Comparison of ENCODE assay signal across 8 cellular contexts in genomic region chr6:31546962-31547726, GRCh38.
DNase-seq lines count a peak whose midpoint lies in the region; ATAC-seq and TF ChIP-seq lines count a peak whose summit lies in the region.

TSS of gene NFKBIL1 (plus strand) at chr6:31547608. CDS start at chr6:31547695, 87 bp downstream.

- peak; percentile 38 for ATAC-seq in HG03469 (IDR thresholded peaks at IDR 0.05; ENCODE audit: unreplicated experiment)

- TF ChIP-seq POLR2A in GM19099 (IDR thresholded peaks at IDR 0.05; ENCODE audit: extremely low read depth, insufficient read length, low read depth): peak; percentile 50

- DNase-seq in AG08396 (ENCODE audit: low spot score): peak; percentile 93
- DNase-seq in NCI-H69 (lab: John Stamatoyannopoulos, UW): peak; percentile 99
- peak; percentile 82 for DNase-seq in activated CD4-positive, alpha-beta T cell treated with anti-CD3 and anti-CD28 coated beads, Interleukin-2, amount 50 U/mL, for 1 hour
- peak; percentile 96 for DNase-seq in dedifferentiated amniotic fluid mesenchymal stem cell (ENCODE audit: extremely low spot score)
- DNase-seq in left kidney (ENCODE audit: low read depth, low spot score): peak; percentile 99
- DNase-seq in stimulated activated CD4-positive, alpha-beta T cell treated with anti-CD3 and anti-CD28 coated beads, Interleukin-1b, Interleukin-23, amount 100 ng/mL, for 48 hours: peak; percentile 94

Comparison
In these comparisons a context has a peak if more than half of its experiments do, and no peak if none do; other contexts are left out.
1. Peak in every context shown above with its lines: DNase-seq and ATAC-seq.